Comparison of ENCODE assay signal across 13 cellular contexts in genomic region chr1:978069-978834, GRCh38. TPM values are rescaled to one million over a fixed set of nuclear protein-coding genes. Genes with fewer than 3 reads are reported as not detected.
DNase-seq lines count a peak whose midpoint lies in the region; ATAC-seq and TF ChIP-seq lines count a peak whose summit lies in the region.
"Had no signal": no experiment of that assay in that cellular context is flagged by ENCODE, and none has a peak within 500 bp of the region (broad histone marks: within the 10 kb centered on the region; RNA-seq: fewer than 3 reads in every experiment).

No MANE protein-coding gene starts in this region.

- DNase-seq in natural killer cell (no peak), right atrium auricular region (ENCODE audit: low spot score) (no peak), ecto neural progenitor cell (ENCODE audit: low spot score) (no peak)
- DNase-seq in natural killer cell treated with Interleukin-12 subunit alpha and Interleukin-12 subunit beta and Interleukin-15 and Interleukin-18, amount 100 ng/mL, for 72 hours (ENCODE audit: low spot score), result no peak
- no peak for DNase-seq in activated effector memory CD4-positive, alpha-beta T cell treated with Interleukin-2 at 50 U/mL for 16 hours
- DNase-seq: activated naive CD4-positive, alpha-beta T cell treated with anti-CD3 and anti-CD28 coated beads, Interleukin-2, amount 50 U/mL, for 16 hours; DMS153; foreskin keratinocyte; NCI-H187; NCI-H774; trophoblast cell had no signal

- intact Hi-C loops in natural killer cell (cut with micrococcal nuclease), result no loop called here

- H3K27ac Mint-ChIP-seq in natural killer cell, result peak overlapping the region in 1 of 2 donors; percentile 60
- peak overlapping the region in 1 of 2 donors; percentile 53 for H3K27ac Mint-ChIP-seq in natural killer cell treated with Interleukin-12 subunit alpha and Interleukin-12 subunit beta and Interleukin-15 and Interleukin-18, amount 100 ng/mL, for 72 hours

- peak overlapping the region; percentile 53 to 91 for H3K27ac ChIP-seq in right atrium auricular region
- H3K27ac ChIP-seq: breast epithelium, foreskin keratinocyte had no signal

- peaks cover 0 to 8% of the 10 kb centered on the region in 2 donors for H3K4me1 Mint-ChIP-seq in natural killer cell
- H3K4me1 Mint-ChIP-seq in natural killer cell treated with Interleukin-12 subunit alpha and Interleukin-12 subunit beta and Interleukin-15 and Interleukin-18, amount 100 ng/mL, for 72 hours (ENCODE audit: low read depth in 2 of 2), result peaks cover 0 to 5% of the 10 kb centered on the region in 2 donors

- H3K4me1 ChIP-seq in right atrium auricular region, result peaks cover 0 to 48% of the 10 kb centered on the region in 2 donors
- H3K4me1 ChIP-seq: foreskin keratinocyte had no signal

- H3K4me3 Mint-ChIP-seq in natural killer cell, result peak overlapping the region; percentile 4
- H3K4me3 Mint-ChIP-seq in natural killer cell treated with Interleukin-12 subunit alpha and Interleukin-12 subunit beta and Interleukin-15 and Interleukin-18, amount 100 ng/mL, for 72 hours, result no peak overlapping the region

- peaks cover 0 to 15% of the 10 kb centered on the region in 2 donors for H3K27me3 Mint-ChIP-seq in natural killer cell (ENCODE audit: low read depth in 2 of 2)
- H3K27me3 Mint-ChIP-seq in natural killer cell treated with Interleukin-12 subunit alpha and Interleukin-12 subunit beta and Interleukin-15 and Interleukin-18, amount 100 ng/mL, for 72 hours, result peaks cover 9 to 13% of the 10 kb centered on the region in 2 donors

- no peaks in the 10 kb centered on the region for H3K9me3 ChIP-seq in right atrium auricular region
- H3K9me3 ChIP-seq: breast epithelium had no signal

- TF ChIP-seq CTCF in natural killer cell (IDR thresholded peaks at IDR 0.05), result no peak
- TF ChIP-seq CTCF in right atrium auricular region (IDR thresholded peaks at IDR 0.05), result no peak

- ATAC-seq in natural killer cell (no peak), HG02588 (IDR thresholded peaks at IDR 0.05; ENCODE audit: unreplicated experiment) (no peak)
- ATAC-seq in natural killer cell treated with Interleukin-12 subunit alpha and Interleukin-12 subunit beta and Interleukin-15 and Interleukin-18, amount 100 ng/mL, for 72 hours, result no peak
- ATAC-seq: foreskin keratinocyte had no signal

- no peaks in the 10 kb centered on the region for H3K27me3 ChIP-seq in right atrium auricular region

- no peaks in the 10 kb centered on the region for H3K36me3 Mint-ChIP-seq in natural killer cell
- no peaks in the 10 kb centered on the region for H3K36me3 Mint-ChIP-seq in natural killer cell treated with Interleukin-12 subunit alpha and Interleukin-12 subunit beta and Interleukin-15 and Interleukin-18, amount 100 ng/mL, for 72 hours

- H3K4me3 ChIP-seq in right atrium auricular region, result peak overlapping the region; percentile 7 to 34

- H3K36me3 ChIP-seq in right atrium auricular region, result peaks cover 15% of the 10 kb centered on the region
- H3K36me3 ChIP-seq: breast epithelium had no signal

- H3K9me3 Mint-ChIP-seq in natural killer cell, result no peaks in the 10 kb centered on the region
- no peaks in the 10 kb centered on the region for H3K9me3 Mint-ChIP-seq in natural killer cell treated with Interleukin-12 subunit alpha and Interleukin-12 subunit beta and Interleukin-15 and Interleukin-18, amount 100 ng/mL, for 72 hours

RNA-seq across cellular contexts. Expression of gene PERM1, which starts 3.6 kb away (rescaled TPM):
- total RNA-seq in natural killer cell (not detected), right atrium auricular region (10 to 100 TPM; 22.0 to 61.8 TPM)
- not detected for total RNA-seq in natural killer cell treated with Interleukin-12 subunit alpha and Interleukin-12 subunit beta and Interleukin-15 and Interleukin-18, amount 100 ng/mL, for 72 hours
- total RNA-seq: foreskin keratinocyte had no signal

RNA-seq across cellular contexts. Expression of gene PLEKHN1, which starts 12.0 kb away (rescaled TPM):
- 1 to 10 TPM; 1.3 to 1.9 (median 1.3) TPM for total RNA-seq in natural killer cell
- 1 to 10 TPM; 1.4 TPM for total RNA-seq in natural killer cell treated with Interleukin-12 subunit alpha and Interleukin-12 subunit beta and Interleukin-15 and Interleukin-18, amount 100 ng/mL, for 72 hours
- under 1 TPM in 1 of 2 donors, not detected in 1; 0.59 TPM for total RNA-seq in right atrium auricular region

RNA-seq across cellular contexts. Expression of gene KLHL17, which starts 17.9 kb away (rescaled TPM):
- 10 to 100 TPM; 17.8 to 33.5 (median 22.4) TPM for total RNA-seq in natural killer cell
- 10 to 100 TPM; 19.0 to 27.9 TPM for total RNA-seq in natural killer cell treated with Interleukin-12 subunit alpha and Interleukin-12 subunit beta and Interleukin-15 and Interleukin-18, amount 100 ng/mL, for 72 hours
- 1 to 10 TPM; 2.4 to 2.9 TPM for total RNA-seq in right atrium auricular region

RNA-seq across cellular contexts. Expression of gene NOC2L, which starts 19.2 kb away (rescaled TPM):
- 10 to 100 TPM; 61.4 to 66.0 (median 61.8) TPM for total RNA-seq in natural killer cell
- total RNA-seq in natural killer cell treated with Interleukin-12 subunit alpha and Interleukin-12 subunit beta and Interleukin-15 and Interleukin-18, amount 100 ng/mL, for 72 hours, result 100 to 1,000 TPM; 113 to 143 TPM
- 10 to 100 TPM; 29.5 to 38.8 TPM for total RNA-seq in right atrium auricular region

RNA-seq across cellular contexts. Expression of gene HES4, which starts 21.6 kb away (rescaled TPM):
- total RNA-seq in natural killer cell (10 to 100 TPM; 15.4 to 35.5 (median 28.9) TPM), right atrium auricular region (10 to 100 TPM; 31.8 to 68.4 TPM)
- not detected for total RNA-seq in natural killer cell treated with Interleukin-12 subunit alpha and Interleukin-12 subunit beta and Interleukin-15 and Interleukin-18, amount 100 ng/mL, for 72 hours

Comparison
In these comparisons a context has a peak if more than half of its experiments do, and no peak if none do; other contexts are left out.
1. RNA of gene PERM1, which starts 3.6 kb away (total RNA-seq): 22.0 to 61.8 TPM in right atrium auricular region; not detected in natural killer cell and not detected in natural killer cell treated with Interleukin-12 subunit alpha and Interleukin-12 subunit beta and Interleukin-15 and Interleukin-18, amount 100 ng/mL, for 72 hours; every median in the first group is over 10 times any median in the second.
2. RNA of gene KLHL17, which starts 17.9 kb away (total RNA-seq): 19.0 to 27.9 TPM in natural killer cell treated with Interleukin-12 subunit alpha and Interleukin-12 subunit beta and Interleukin-15 and Interleukin-18, amount 100 ng/mL, for 72 hours and 17.8 to 33.5 TPM in natural killer cell; 2.4 to 2.9 TPM in right atrium auricular region; every median in the first group is over 4 times any median in the second.